Comparison of ENCODE assay signal across 11 cellular contexts in the genomic region with DNA sequence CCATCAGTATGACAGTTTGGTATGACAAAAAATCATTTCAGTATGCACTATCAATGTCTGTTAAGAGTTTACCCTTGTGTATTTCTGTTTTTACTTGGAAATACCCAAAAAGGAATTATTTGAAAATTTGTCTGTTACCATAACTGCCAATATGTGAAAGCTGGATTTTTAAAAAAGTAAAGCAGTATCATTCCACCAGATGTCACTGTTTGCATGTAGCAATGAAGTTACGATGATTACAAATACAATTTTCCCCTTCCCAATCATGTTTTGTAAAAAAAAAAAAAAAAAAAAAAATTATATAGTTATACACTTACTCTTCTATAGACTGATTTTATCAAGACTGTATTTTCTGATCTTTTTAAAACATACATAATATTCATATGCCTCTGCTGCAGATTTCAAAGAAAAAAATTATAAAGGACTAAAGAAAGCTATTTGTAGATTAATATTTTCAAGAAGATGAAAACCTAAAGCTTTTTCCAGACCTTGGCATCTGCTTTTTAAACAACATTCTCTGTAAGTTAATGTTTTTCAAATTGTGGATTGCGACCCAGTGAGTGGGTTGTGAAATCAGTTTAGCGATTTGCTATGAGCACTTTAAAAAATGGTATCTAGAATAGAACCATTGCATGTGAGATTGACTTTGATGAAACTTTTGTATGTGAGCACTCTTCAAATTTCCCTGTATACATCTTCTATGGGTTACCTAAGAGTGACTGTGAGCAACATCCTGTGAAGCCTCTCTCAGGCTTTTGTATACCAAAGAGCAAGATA.
DNase-seq lines count a peak whose midpoint lies in the region; ATAC-seq and TF ChIP-seq lines count a peak whose summit lies in the region.
"Had no signal": no experiment of that assay in that cellular context is flagged by ENCODE, and none has a peak within 500 bp of the region (broad histone marks: within the 10 kb centered on the region; RNA-seq: fewer than 3 reads in every experiment).

No MANE protein-coding gene starts in this region.

- no peak overlapping the region for H3K4me2 ChIP-seq in OCI-LY3 (ENCODE audit: low read length)

- intact Hi-C loops in heart left ventricle (cut with DNase I) (loop anchor here in 9 of 10 donors (1.0 to 10.0 kb wide), 5 partner anchors 163 to 168 kb away; no protein-coding TSS in a partner anchor), Right ventricle myocardium inferior (cut with DNase I) (loop anchor here (10.0 kb wide), 1 partner anchor 165 kb away; no protein-coding TSS in a partner anchor), upper lobe of right lung (cut with DNase I) (no loop called here)

- no peak for TF ChIP-seq POLR2A in heart left ventricle (IDR thresholded peaks at IDR 0.05)

- H3K4me1 ChIP-seq in heart left ventricle (no peaks in the 10 kb centered on the region), OCI-LY3 (ENCODE audit: low read length) (no peaks in the 10 kb centered on the region), upper lobe of right lung (no peaks in the 10 kb centered on the region)

- no peak overlapping the region for H2AFZ ChIP-seq in OCI-LY3 (ENCODE audit: low read depth, low read length)

- H3K9me3 ChIP-seq in heart left ventricle = no peaks in the 10 kb centered on the region
- no peaks in the 10 kb centered on the region for H3K9me3 ChIP-seq in OCI-LY3 (ENCODE audit: insufficient read depth, low read length)
- no peaks in the 10 kb centered on the region for H3K9me3 ChIP-seq in upper lobe of right lung

- H4K20me1 ChIP-seq in OCI-LY3 (ENCODE audit: insufficient read depth, low read length) = no peaks in the 10 kb centered on the region

- WGBS in heart left ventricle, 4 donors = 66 to 73% (median 70%) methylated on average over 3 of the region's 3 CpGs

- no peaks in the 10 kb centered on the region for H3K36me3 ChIP-seq in heart left ventricle
- H3K36me3 ChIP-seq in OCI-LY3 (replicated peaks; ENCODE audit: low read depth, low read length) = no peaks in the 10 kb centered on the region
- H3K36me3 ChIP-seq in upper lobe of right lung = no peaks in the 10 kb centered on the region

- TF ChIP-seq CTCF in heart left ventricle (IDR thresholded peaks at IDR 0.05) (peak in 7 of 12 donors; percentile 24 to 46 (median 42)), OCI-LY3 (IDR thresholded peaks at IDR 0.05; ENCODE audit: low read depth, low read length) (peak; percentile 34; the same call in 1 of the 2 replicates), fibroblast of pulmonary artery (IDR thresholded peaks at IDR 0.05; ENCODE audit: low read length, missing control alignments) (peak; percentile 49), upper lobe of right lung (IDR thresholded peaks at IDR 0.05) (peak; percentile 34)

- H3K4me3 ChIP-seq in heart left ventricle (no peak overlapping the region), OCI-LY3 (ENCODE audit: low read length) (no peak overlapping the region), fibroblast of pulmonary artery (replicated peaks; ENCODE audit: low read depth, low read length) (no peak overlapping the region), upper lobe of right lung (no peak overlapping the region)

- H3K79me2 ChIP-seq in OCI-LY3 (ENCODE audit: low read length) = no peaks in the 10 kb centered on the region

- H3K27me3 ChIP-seq in heart left ventricle (peaks cover 0 to 13% (median 0%) of the 10 kb centered on the region in 9 donors), OCI-LY3 (ENCODE audit: low read depth, low read length) (no peaks in the 10 kb centered on the region), upper lobe of right lung (no peaks in the 10 kb centered on the region)

- DNase-seq in heart left ventricle (no peak), Right ventricle myocardium inferior (ENCODE audit: missing footprints) (no peak), fibroblast of pulmonary artery (ENCODE audit: low read depth) (peak; percentile 37), upper lobe of right lung (no peak), cortex of kidney (lab: John Stamatoyannopoulos, UW) (no peak), T1000 (lab: John Stamatoyannopoulos, UW) (no peak), amygdala (lab: John Stamatoyannopoulos, UW) (no peak)
- DNase-seq: activated CD8-positive, alpha-beta memory T cell treated with anti-CD3 and anti-CD28 coated beads, Interleukin-2, amount 50 U/mL, for 48 hours; NCI-H187 treated with DMSO at 0.1 percent for 48 hours; stimulated activated CD4-positive, alpha-beta T cell treated with anti-CD3 and anti-CD28 coated beads, Interleukin-15, amount 100 ng/mL, for 24 hours had no signal

- H3K27ac ChIP-seq in heart left ventricle = no peak overlapping the region
- H3K27ac ChIP-seq in OCI-LY3 (ENCODE audit: low read length) = no peak overlapping the region
- H3K27ac ChIP-seq in upper lobe of right lung = no peak overlapping the region

- no peak for ATAC-seq in heart left ventricle
- no peak for ATAC-seq in Right ventricle myocardium inferior
- ATAC-seq in upper lobe of right lung = no peak

- H3K9ac ChIP-seq in OCI-LY3 (ENCODE audit: low read length) = no peak overlapping the region
